ENCODE assay signal across 1 cellular context in genomic region chr12:93315907-93316622, GRCh38.
TF ChIP-seq lines count a peak whose summit lies in the region.

No MANE protein-coding gene starts in this region.

TF ChIP-seq in K562, 482 proteins besides CTCF, POLR2A, EP300 and RAD21 (continued from another document and continues in another):
- peak; percentile 99 for TF ChIP-seq CCNT2 (IDR thresholded peaks at IDR 0.05; ENCODE audit: borderline replicate concordance, extremely low read depth, insufficient read length, low read depth, low read length)
- TF ChIP-seq ARNT (IDR thresholded peaks at IDR 0.05), result peak; percentile 86 to 93
- TF ChIP-seq ZNF197 (CRISPR knock-in tag; IDR thresholded peaks at IDR 0.05; ENCODE audit: low read depth), result no peak
- no peak for TF ChIP-seq ESRRB (CRISPR knock-in tag; IDR thresholded peaks at IDR 0.05; ENCODE audit: borderline replicate concordance)
- peak; percentile 94 for TF ChIP-seq CTBP1 (IDR thresholded peaks at IDR 0.05; ENCODE audit: borderline replicate concordance)
- TF ChIP-seq SRSF7 (optimal IDR thresholded peaks at IDR 0.05; ENCODE audit: low read depth, low read length), result no peak
- peak; percentile 60 for TF ChIP-seq NUFIP1 (IDR thresholded peaks at IDR 0.05; ENCODE audit: partially characterized antibody)
- no peak for TF ChIP-seq ZNF324 (CRISPR knock-in tag; IDR thresholded peaks at IDR 0.05)
- TF ChIP-seq MLX (CRISPR knock-in tag; conservative IDR thresholded peaks at IDR 0.05), result no peak
- TF ChIP-seq MIER1 (IDR thresholded peaks at IDR 0.05; ENCODE audit: low read depth), result no peak
- peak; percentile 91 for TF ChIP-seq ARID3A (IDR thresholded peaks at IDR 0.05; ENCODE audit: borderline replicate concordance, low read depth, low read length)
- TF ChIP-seq NR1H2 (CRISPR knock-in tag; IDR thresholded peaks at IDR 0.05), result no peak
- 0 out of 2 replicates have a peak, but pooled peaks have one; percentile 50 for TF ChIP-seq ELF4 (CRISPR knock-in tag; IDR thresholded peaks at IDR 0.05)
- no peak for TF ChIP-seq ZBTB7A (IDR thresholded peaks at IDR 0.05; ENCODE audit: borderline replicate concordance, control insufficient read depth, low read depth, low read length)
- TF ChIP-seq FIP1L1 (IDR thresholded peaks at IDR 0.05; ENCODE audit: low read depth, low read length, poor library complexity, severe bottlenecking), result no peak
- TF ChIP-seq GATA2 (CRISPR knock-in tag; IDR thresholded peaks at IDR 0.05), result peak; percentile 90
- TF ChIP-seq ZNF134 (CRISPR knock-in tag; conservative IDR thresholded peaks at IDR 0.05), result no peak
- TF ChIP-seq ZNF639 (CRISPR knock-in tag; conservative IDR thresholded peaks at IDR 0.05 in 1 of 2, IDR thresholded peaks at IDR 0.05 in 1 of 2), result peak in 1 of 2 experiments; percentile 71; a peak in 2 of 4 replicates
- peak; percentile 7; the same call in 1 of the 2 replicates for TF ChIP-seq ZNF24 (IDR thresholded peaks at IDR 0.05)
- TF ChIP-seq TRIM28 (IDR thresholded peaks at IDR 0.05), result 0 out of 2 replicates have a peak, but pooled peaks have one; percentile 46
- TF ChIP-seq E4F1 (CRISPR knock-in tag; IDR thresholded peaks at IDR 0.05; ENCODE audit: borderline replicate concordance), result no peak
- TF ChIP-seq, protein P1, sequence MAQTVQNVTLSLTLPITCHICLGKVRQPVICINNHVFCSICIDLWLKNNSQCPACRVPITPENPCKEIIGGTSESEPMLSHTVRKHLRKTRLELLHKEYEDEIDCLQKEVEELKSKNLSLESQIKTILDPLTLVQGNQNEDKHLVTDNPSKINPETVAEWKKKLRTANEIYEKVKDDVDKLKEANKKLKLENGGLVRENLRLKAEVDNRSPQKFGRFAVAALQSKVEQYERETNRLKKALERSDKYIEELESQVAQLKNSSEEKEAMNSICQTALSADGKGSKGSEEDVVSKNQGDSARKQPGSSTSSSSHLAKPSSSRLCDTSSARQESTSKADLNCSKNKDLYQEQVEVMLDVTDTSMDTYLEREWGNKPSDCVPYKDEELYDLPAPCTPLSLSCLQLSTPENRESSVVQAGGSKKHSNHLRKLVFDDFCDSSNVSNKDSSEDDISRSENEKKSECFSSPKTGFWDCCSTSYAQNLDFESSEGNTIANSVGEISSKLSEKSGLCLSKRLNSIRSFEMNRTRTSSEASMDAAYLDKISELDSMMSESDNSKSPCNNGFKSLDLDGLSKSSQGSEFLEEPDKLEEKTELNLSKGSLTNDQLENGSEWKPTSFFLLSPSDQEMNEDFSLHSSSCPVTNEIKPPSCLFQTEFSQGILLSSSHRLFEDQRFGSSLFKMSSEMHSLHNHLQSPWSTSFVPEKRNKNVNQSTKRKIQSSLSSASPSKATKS (CRISPR knock-in tag; IDR thresholded peaks at IDR 0.05), result no peak
- no peak for TF ChIP-seq ILK (tag; IDR thresholded peaks at IDR 0.05; ENCODE audit: borderline replicate concordance, low read depth)
- TF ChIP-seq TARDBP (IDR thresholded peaks at IDR 0.05), result peak; percentile 35; the same call in 1 of the 2 replicates
- TF ChIP-seq CHD1 (IDR thresholded peaks at IDR 0.05; ENCODE audit: low read length), result no peak
- no peak for TF ChIP-seq FUS (optimal IDR thresholded peaks at IDR 0.05; ENCODE audit: low read depth, low read length)
- TF ChIP-seq, protein P2, sequence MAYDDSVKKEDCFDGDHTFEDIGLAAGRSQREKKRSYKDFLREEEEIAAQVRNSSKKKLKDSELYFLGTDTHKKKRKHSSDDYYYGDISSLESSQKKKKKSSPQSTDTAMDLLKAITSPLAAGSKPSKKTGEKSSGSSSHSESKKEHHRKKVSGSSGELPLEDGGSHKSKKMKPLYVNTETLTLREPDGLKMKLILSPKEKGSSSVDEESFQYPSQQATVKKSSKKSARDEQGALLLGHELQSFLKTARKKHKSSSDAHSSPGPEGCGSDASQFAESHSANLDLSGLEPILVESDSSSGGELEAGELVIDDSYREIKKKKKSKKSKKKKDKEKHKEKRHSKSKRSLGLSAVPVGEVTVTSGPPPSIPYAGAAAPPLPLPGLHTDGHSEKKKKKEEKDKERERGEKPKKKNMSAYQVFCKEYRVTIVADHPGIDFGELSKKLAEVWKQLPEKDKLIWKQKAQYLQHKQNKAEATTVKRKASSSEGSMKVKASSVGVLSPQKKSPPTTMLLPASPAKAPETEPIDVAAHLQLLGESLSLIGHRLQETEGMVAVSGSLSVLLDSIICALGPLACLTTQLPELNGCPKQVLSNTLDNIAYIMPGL (CRISPR knock-in tag; IDR thresholded peaks at IDR 0.05), result no peak
- TF ChIP-seq ZNF146 (CRISPR knock-in tag; IDR thresholded peaks at IDR 0.05; ENCODE audit: unreplicated experiment), result no peak
- no peak for TF ChIP-seq NFE2L1 (tag; IDR thresholded peaks at IDR 0.05; ENCODE audit: borderline replicate concordance, low read depth)
- no peak for TF ChIP-seq HNRNPK (IDR thresholded peaks at IDR 0.05; ENCODE audit: low read depth, low read length, poor library complexity, severe bottlenecking)
- TF ChIP-seq ATF1 (CRISPR knock-in tag; IDR thresholded peaks at IDR 0.05), result no peak
- peak; percentile 70 for TF ChIP-seq ATF1 (tag; IDR thresholded peaks at IDR 0.05)
- TF ChIP-seq ZBTB17 (CRISPR knock-in tag; IDR thresholded peaks at IDR 0.05), result no peak; the same call in 1 of the 2 replicates
- TF ChIP-seq SREBF1 (IDR thresholded peaks at IDR 0.05; ENCODE audit: borderline replicate concordance, low read depth, low read length), result no peak
- TF ChIP-seq MXD1 (CRISPR knock-in tag; IDR thresholded peaks at IDR 0.05; ENCODE audit: borderline replicate concordance, poor library complexity, severe bottlenecking), result no peak
- no peak for TF ChIP-seq FOXJ3 (CRISPR knock-in tag; IDR thresholded peaks at IDR 0.05)
- no peak for TF ChIP-seq SIN3A (IDR thresholded peaks at IDR 0.05; ENCODE audit: borderline replicate concordance in 2 of 2, control insufficient read depth in 1 of 2, low read depth in 2 of 2, low read length in 2 of 2)
- 0 out of 2 replicates have a peak, but pooled peaks have one; percentile 59 for TF ChIP-seq ZKSCAN8 (CRISPR knock-in tag; IDR thresholded peaks at IDR 0.05)
- TF ChIP-seq PBX2 (CRISPR knock-in tag; IDR thresholded peaks at IDR 0.05; ENCODE audit: low read depth), result no peak
- peak; percentile 89 for TF ChIP-seq PBX2 (tag; conservative IDR thresholded peaks at IDR 0.05; ENCODE audit: low read depth)
- TF ChIP-seq EGR1 (conservative IDR thresholded peaks at IDR 0.05), result peak; percentile 80
- no peak for TF ChIP-seq EHMT2 (IDR thresholded peaks at IDR 0.05)
- peak; percentile 59; the same call in 1 of the 2 replicates for TF ChIP-seq PYGO2 (tag; IDR thresholded peaks at IDR 0.05)
- peak in 1 of 2 experiments; percentile 29; a peak in 2 of 4 replicates for TF ChIP-seq NRF1 (conservative IDR thresholded peaks at IDR 0.05 in 1 of 2, IDR thresholded peaks at IDR 0.05 in 1 of 2)
- no peak for TF ChIP-seq FOXP4 (CRISPR knock-in tag; IDR thresholded peaks at IDR 0.05; ENCODE audit: borderline replicate concordance)
- peak; percentile 68 for TF ChIP-seq MAFG (tag; conservative IDR thresholded peaks at IDR 0.05)
- TF ChIP-seq HBP1 (CRISPR knock-in tag; IDR thresholded peaks at IDR 0.05), result no peak
- TF ChIP-seq DIDO1 (tag; IDR thresholded peaks at IDR 0.05; ENCODE audit: low read depth), result no peak
